ENCODE assay signal across 9 cellular contexts in the genomic region with DNA sequence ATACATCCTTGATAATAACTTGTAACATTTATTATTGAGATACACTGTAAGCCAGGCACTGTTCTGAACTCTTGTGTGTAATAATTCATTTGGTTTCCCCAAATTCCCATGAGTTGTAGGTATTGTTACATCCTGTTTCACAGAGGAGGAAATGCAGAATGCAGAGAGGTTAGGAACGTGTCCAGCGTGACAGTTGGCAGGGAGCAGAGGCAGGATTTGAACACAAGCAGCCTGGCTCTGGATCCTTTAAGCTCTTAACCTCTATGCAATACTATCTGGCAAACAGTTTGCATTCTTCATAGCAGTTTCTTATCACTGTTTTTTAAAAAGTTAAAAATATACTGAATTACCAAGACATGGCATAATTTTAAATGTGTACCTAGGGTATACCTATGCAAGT. TPM values are rescaled to one million over a fixed set of nuclear protein-coding genes. Genes with fewer than 3 reads are reported as not detected.
A peak's percentile ranks its signal among the peaks of the same experiment; 100 is the strongest.
DNase-seq lines count a peak whose midpoint lies in the region; ATAC-seq, FAIRE-seq and TF ChIP-seq lines count a peak whose summit lies in the region.
"Had no signal": no experiment of that assay in that cellular context is flagged by ENCODE, and none has a peak within 500 bp of the region (broad histone marks: within the 10 kb centered on the region; RNA-seq: fewer than 3 reads in every experiment).

No MANE protein-coding gene starts in this region.

- H4K20me1 ChIP-seq in HepG2 (ENCODE audit: insufficient read depth, low read length), result no peaks in the 10 kb centered on the region

- BruUV-seq in HepG2 (replicated peaks; lab: Mats Ljungman, UMichigan), result no TSS peak

- H3K4me3 ChIP-seq in right lobe of liver (no peak overlapping the region), HepG2 (replicated peaks in 1 of 3; ENCODE audit: insufficient read depth in 1 of 3, low read depth in 2 of 3, low read length in 3 of 3) (no peak overlapping the region), coronary artery (peak overlapping the region; percentile 30), lung (no peak overlapping the region), vagina (no peak overlapping the region)

- CTCF ChIA-PET in HepG2 (lab: Yijun Ruan, JAX; ENCODE audit: low intra/inter-chr PET ratio, low total read pairs), result no interaction called here

- WGBS in right lobe of liver (ENCODE audit: insufficient coverage, low coverage, low lambda C conversion rate, missing lambda C conversion rate), result 36% methylated on average over 2 of the region's 2 CpGs
- 41% methylated on average over 2 of the region's 2 CpGs for WGBS in HepG2 (ENCODE audit: low lambda C conversion rate)
- 13 to 26% methylated on average over 2 of the region's 2 CpGs for WGBS in lung, 2 donors

- no peaks in the 10 kb centered on the region for H3K9me3 ChIP-seq in right lobe of liver
- no peaks in the 10 kb centered on the region for H3K9me3 ChIP-seq in HepG2 (ENCODE audit: low read length)
- H3K9me3 ChIP-seq in lung (ENCODE audit: control insufficient read depth in 2 of 2, insufficient read depth in 1 of 2, low read length in 1 of 2), result no peaks in the 10 kb centered on the region
- H3K9me3 ChIP-seq in vagina, result no peaks in the 10 kb centered on the region

- intact Hi-C loops in right lobe of liver (cut with DNase I), result no loop called here
- intact Hi-C loops in HepG2 (cut with micrococcal nuclease; ENCODE audit: unreplicated experiment), result no loop called here
- intact Hi-C loops in vagina (cut with DNase I), result no loop called here

- ATAC-seq in right lobe of liver (peak in 3 of 4 donors; percentile 39 to 54 (median 53)), HepG2 (no peak), lung (ENCODE audit: insufficient read depth, low FRiP score) (no peak)

- H3K9ac ChIP-seq in HepG2 (ENCODE audit: insufficient read depth, low read depth, low read length), result no peak overlapping the region

- no peaks in the 10 kb centered on the region for H3K27me3 ChIP-seq in right lobe of liver
- H3K27me3 ChIP-seq in HepG2 (ENCODE audit: control insufficient read depth in 1 of 2, insufficient read depth in 2 of 2, low read length in 2 of 2), result no peaks in the 10 kb centered on the region
- H3K27me3 ChIP-seq in lung (ENCODE audit: control insufficient read depth, insufficient read depth), result no peaks in the 10 kb centered on the region
- no peaks in the 10 kb centered on the region for H3K27me3 ChIP-seq in vagina

- no peak for FAIRE-seq in HepG2 (lab: Jason Lieb, UNC)

- TF ChIP-seq RAD21 in HepG2 (CRISPR knock-in tag; IDR thresholded peaks at IDR 0.05), result no peak

- H3K27ac ChIP-seq in right lobe of liver, result peak overlapping the region in 1 of 3 donors; percentile 41
- H3K27ac ChIP-seq in HepG2 (ENCODE audit: extremely low read length, insufficient read depth, low read length), result no peak overlapping the region
- H3K27ac ChIP-seq in coronary artery, result peak overlapping the region; percentile 17 to 75
- peak overlapping the region; percentile 12 to 77 for H3K27ac ChIP-seq in lung (ENCODE audit: low read depth in 1 of 2, low read length in 1 of 2)
- H3K27ac ChIP-seq in vagina, result peak overlapping the region; percentile 17
- H3K27ac ChIP-seq: WERI-Rb-1 had no signal

- in situ Hi-C loops in HepG2 (cut with HindIII; ENCODE audit: extremely low pct_ligation_motif_present, low pct_unique_long_range_greater_than_20kb), result no loop called here

- TF ChIP-seq CTCF in right lobe of liver (IDR thresholded peaks at IDR 0.05), result no peak
- TF ChIP-seq CTCF in HepG2 (CRISPR knock-in tag; IDR thresholded peaks at IDR 0.05), result no peak
- no peak for TF ChIP-seq CTCF in coronary artery (IDR thresholded peaks at IDR 0.05)
- no peak for TF ChIP-seq CTCF in lung (IDR thresholded peaks at IDR 0.05; ENCODE audit: control extremely low read depth, extremely low read depth)
- no peak for TF ChIP-seq CTCF in vagina (IDR thresholded peaks at IDR 0.05)

- H3K36me3 ChIP-seq in right lobe of liver, result no peaks in the 10 kb centered on the region
- H3K36me3 ChIP-seq in HepG2 (replicated peaks in 1 of 2; ENCODE audit: control insufficient read depth in 1 of 2, insufficient read depth in 2 of 2, low read length in 2 of 2), result no peaks in the 10 kb centered on the region
- no peaks in the 10 kb centered on the region for H3K36me3 ChIP-seq in lung (ENCODE audit: control insufficient read depth in 2 of 2, insufficient read depth in 2 of 2, low read length in 2 of 2)
- no peaks in the 10 kb centered on the region for H3K36me3 ChIP-seq in vagina
- H3K36me3 ChIP-seq: WERI-Rb-1 had no signal

- H3K79me2 ChIP-seq in HepG2 (ENCODE audit: insufficient read depth, low read length), result no peaks in the 10 kb centered on the region

- H3K4me2 ChIP-seq in HepG2 (ENCODE audit: low read depth, low read length), result no peak overlapping the region

- DNase-seq in right lobe of liver, result no peak
- DNase-seq in HepG2 (ENCODE audit: low spot score), result no peak
- DNase-seq in coronary artery (ENCODE audit: low spot score), result no peak
- DNase-seq in lung (ENCODE audit: low spot score), result no peak
- DNase-seq in vagina (ENCODE audit: extremely low spot score in 2 of 2), result no peak
- DNase-seq in activated gamma-delta T cell (lab: John Stamatoyannopoulos, UW), result no peak
- DNase-seq in NCI-H524 treated with DMSO at 0.1 percent for 48 hours (lab: John Stamatoyannopoulos, UW), result no peak
- DNase-seq in HuH-7.5 (ENCODE audit: low spot score), result no peak
- DNase-seq: WERI-Rb-1 had no signal

- TF ChIP-seq POLR2A in right lobe of liver (IDR thresholded peaks at IDR 0.05) (no peak), HepG2 (IDR thresholded peaks at IDR 0.05; ENCODE audit: insufficient read depth in 1 of 2, low read depth in 2 of 2, low read length in 2 of 2) (no peak), vagina (IDR thresholded peaks at IDR 0.05) (no peak)

- POLR2A ChIA-PET in HepG2 (lab: Yijun Ruan, JAX), result no interaction called here

- H3K4me1 ChIP-seq in right lobe of liver (no peaks in the 10 kb centered on the region), HepG2 (ENCODE audit: insufficient read depth, low read length) (no peaks in the 10 kb centered on the region), lung (ENCODE audit: control insufficient read depth in 2 of 2, insufficient read depth in 2 of 2, low read length in 2 of 2) (peaks cover 2 to 13% of the 10 kb centered on the region in 2 donors), vagina (peaks cover 30% of the 10 kb centered on the region)

- no peak for TF ChIP-seq EP300 in HepG2 (IDR thresholded peaks at IDR 0.05; ENCODE audit: low read depth in 2 of 2, low read length in 2 of 2)
- TF ChIP-seq EP300 in HepG2 (CRISPR knock-in tag; IDR thresholded peaks at IDR 0.05; ENCODE audit: borderline replicate concordance), result no peak

- H2AFZ ChIP-seq in HepG2 (ENCODE audit: low read length), result no peak overlapping the region

TF ChIP-seq in HepG2, 621 proteins besides CTCF, POLR2A, EP300 and RAD21 (continues in another document):
- TF ChIP-seq, protein P1, sequence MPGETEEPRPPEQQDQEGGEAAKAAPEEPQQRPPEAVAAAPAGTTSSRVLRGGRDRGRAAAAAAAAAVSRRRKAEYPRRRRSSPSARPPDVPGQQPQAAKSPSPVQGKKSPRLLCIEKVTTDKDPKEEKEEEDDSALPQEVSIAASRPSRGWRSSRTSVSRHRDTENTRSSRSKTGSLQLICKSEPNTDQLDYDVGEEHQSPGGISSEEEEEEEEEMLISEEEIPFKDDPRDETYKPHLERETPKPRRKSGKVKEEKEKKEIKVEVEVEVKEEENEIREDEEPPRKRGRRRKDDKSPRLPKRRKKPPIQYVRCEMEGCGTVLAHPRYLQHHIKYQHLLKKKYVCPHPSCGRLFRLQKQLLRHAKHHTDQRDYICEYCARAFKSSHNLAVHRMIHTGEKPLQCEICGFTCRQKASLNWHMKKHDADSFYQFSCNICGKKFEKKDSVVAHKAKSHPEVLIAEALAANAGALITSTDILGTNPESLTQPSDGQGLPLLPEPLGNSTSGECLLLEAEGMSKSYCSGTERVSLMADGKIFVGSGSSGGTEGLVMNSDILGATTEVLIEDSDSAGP (CRISPR knock-in tag; IDR thresholded peaks at IDR 0.05; ENCODE audit: borderline replicate concordance), result no peak
- TF ChIP-seq ZNF737 (CRISPR knock-in tag; IDR thresholded peaks at IDR 0.05; ENCODE audit: borderline replicate concordance), result no peak

RNA-seq across cellular contexts. Expression of a gene that starts 30.5 kb away (rescaled TPM):
- total RNA-seq in right lobe of liver (1 to 10 TPM in 5 of 6 experiments, under 1 TPM in 1; 0.88 to 6.5 (median 2.6) TPM), HepG2 (2016; rRNA removed; fragmentation: Illumina TruSeq; extraction: Trizol) (3.2 and 5.7 TPM in 2 replicates), lung (10 to 100 TPM; 14.8 to 24.6 TPM), vagina (11.5 TPM)
- 0.35 and 0.40 TPM in 2 replicates for total RNA-seq in HepG2 (2016; cell fraction: cytosol; rRNA removed; fragmentation: Illumina TruSeq; extraction: Trizol; ENCODE audit: low read depth)
- total RNA-seq in HepG2 (2016; cell fraction: insoluble cytoplasmic fraction; rRNA removed; fragmentation: Illumina TruSeq; extraction: Trizol), result 3.6 and 5.4 TPM in 2 replicates
- 2.8 and 3.5 TPM in 2 replicates for total RNA-seq in HepG2 (2016; cell fraction: membrane; rRNA removed; fragmentation: Illumina TruSeq; extraction: Trizol)
- total RNA-seq in HepG2 (2016; cell fraction: nucleus; rRNA removed; fragmentation: Illumina TruSeq; extraction: Trizol), result 2.2 and 2.5 TPM in 2 replicates
- polyA plus RNA-seq in HepG2 (2011; rRNA removed) (0.81 and 0.90 TPM in 2 replicates), lung (1 to 10 TPM; 3.7 to 4.7 TPM)
- polyA plus RNA-seq in HepG2 (2011; cell fraction: cytosol; rRNA removed), result 0.40 and 0.67 TPM in 2 replicates
- polyA plus RNA-seq in HepG2 (2011; cell fraction: nucleus; rRNA removed), result 0.54 and 0.63 TPM in 2 replicates
- 1.0 and 1.2 TPM in 2 replicates for polyA plus RNA-seq in HepG2 (2012)
- 0.14 and 0.17 TPM in 2 replicates for polyA plus RNA-seq in HepG2 (2016; cell fraction: cytosol; fragmentation: Illumina TruSeq; extraction: Trizol; ENCODE audit: low read depth)
- polyA plus RNA-seq in HepG2 (2016; cell fraction: insoluble cytoplasmic fraction; fragmentation: Illumina TruSeq; extraction: Trizol; ENCODE audit: low read depth), result 3.7 and 4.0 TPM in 2 replicates
- 1.2 TPM in 2 replicates for polyA plus RNA-seq in HepG2 (2016; cell fraction: membrane; fragmentation: Illumina TruSeq; extraction: Trizol; ENCODE audit: low read depth)
- polyA plus RNA-seq in HepG2 (2016; cell fraction: nucleus; fragmentation: Illumina TruSeq; extraction: Trizol; ENCODE audit: insufficient read depth, low read depth), result 2.1 and 2.5 TPM in 2 replicates
- 0.74 and 69.9 TPM in 2 replicates for polyA minus RNA-seq in HepG2 (2011; rRNA and poly(A)+ RNA removed; ENCODE audit: low replicate concordance)
- 1.3 and 1.5 TPM in 2 replicates for polyA minus RNA-seq in HepG2 (2011; cell fraction: cytosol; rRNA and poly(A)+ RNA removed)
- polyA minus RNA-seq in HepG2 (2011; cell fraction: nucleus; rRNA and poly(A)+ RNA removed), result 1.7 and 1.9 TPM in 2 replicates

Comparison
In these comparisons a context has a peak if more than half of its experiments do, and no peak if none do; other contexts are left out.
1. ATAC-seq: peak in right lobe of liver (3 of 4); none in HepG2 (single experiment) and lung (single experiment).